ENCODE assay signal across 9 cellular contexts in the genomic region with DNA sequence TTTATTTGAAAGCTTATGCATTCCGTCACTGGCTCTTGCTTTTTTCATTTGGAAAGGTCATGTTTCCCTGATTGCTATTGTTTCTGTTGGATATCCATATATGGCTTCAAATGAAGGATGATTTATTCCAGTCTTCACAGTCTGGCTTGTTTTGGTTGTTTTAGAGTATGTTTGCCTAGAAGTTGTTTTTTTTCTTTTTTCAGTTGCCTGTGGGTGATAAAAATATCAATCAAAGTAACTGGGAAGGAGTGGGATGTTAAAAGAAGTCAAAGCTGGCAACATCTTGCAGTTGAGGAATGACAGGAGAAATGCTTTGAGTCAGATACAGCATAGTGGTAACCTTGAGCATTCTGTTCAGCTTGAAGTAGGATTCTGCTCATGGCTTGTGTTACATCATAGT.
"Had no signal": no experiment of that assay in that cellular context is flagged by ENCODE, and none has a peak within 500 bp of the region (broad histone marks: within the 10 kb centered on the region; RNA-seq: fewer than 3 reads in every experiment).

No MANE protein-coding gene starts in this region.

- DNase-seq: KBM-7 had no signal

- H3K4me3 Mint-ChIP-seq: GM23338, IgD-negative memory B cell had no signal

- H3K36me3 Mint-ChIP-seq: IgD-negative memory B cell had no signal

- H2AFZ ChIP-seq: GM23338 had no signal

- H3K4me1 Mint-ChIP-seq: IgD-negative memory B cell had no signal

- H3K27ac ChIP-seq: HL-60 had no signal

- FAIRE-seq: H1, H54, HepG2 had no signal

- ATAC-seq: GM23338, HCT116, HepG2 had no signal

- H3K4me3 ChIP-seq: GM23338, HAP-1 had no signal

- H3K9me3 ChIP-seq: HAP-1 had no signal

- H3K4me2 ChIP-seq: GM23338 had no signal

- H3K27ac Mint-ChIP-seq: GM23338, IgD-negative memory B cell had no signal
